In the genomic region with DNA sequence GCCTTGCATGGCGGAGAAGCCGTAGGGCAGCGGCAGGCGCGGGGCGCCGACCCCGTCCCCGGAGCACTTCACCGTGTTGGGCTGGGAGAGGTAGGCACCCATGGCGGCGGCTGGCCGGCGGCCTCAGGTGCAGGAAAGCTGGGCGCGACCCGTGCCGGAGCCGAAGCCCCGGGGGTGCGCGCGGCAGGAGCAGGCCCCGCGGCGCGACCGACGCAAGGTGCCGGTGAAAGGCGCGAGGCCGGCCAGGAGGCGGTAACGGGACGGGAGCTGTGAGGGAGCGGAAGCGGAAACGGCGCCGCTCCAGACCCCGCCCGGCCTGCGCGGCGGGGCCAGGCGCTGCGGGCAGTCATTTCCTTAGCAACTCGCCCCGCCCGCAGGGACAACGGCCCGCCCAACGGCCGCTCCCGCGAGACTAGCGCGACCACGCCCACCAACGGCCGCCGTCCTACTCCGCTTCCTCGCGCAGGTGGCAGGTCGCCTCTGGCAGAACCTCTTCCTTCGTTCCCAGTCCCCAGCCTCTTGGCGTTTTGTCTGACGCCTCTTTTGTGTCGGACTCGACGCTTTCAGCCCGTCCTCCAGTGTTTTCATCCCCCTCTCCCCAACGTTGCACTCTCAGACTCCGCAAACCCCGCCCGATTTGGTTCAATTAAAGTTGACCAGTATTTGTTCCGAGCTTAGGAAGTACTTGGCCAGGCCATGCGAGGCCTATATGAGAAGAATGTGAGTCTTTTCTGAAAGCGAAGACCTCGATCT, we compare ENCODE assay signal across 1 cellular context.
A peak's percentile ranks its signal among the peaks of the same experiment; 100 is the strongest.
TF ChIP-seq lines count a peak whose summit lies in the region.

Gene PPM1G, minus strand, starts transcription at position 271 of the 753 bp plus-strand sequence. Its CDS starts 169 bp downstream, at position 102.

TF ChIP-seq in HepG2, 621 proteins besides CTCF, POLR2A, EP300 and RAD21 (continued from another document and continues in another):
- peak; percentile 93; the same call in 1 of the 2 replicates for TF ChIP-seq MXD3 (CRISPR knock-in tag; IDR thresholded peaks at IDR 0.05)
- TF ChIP-seq HMG20A (CRISPR knock-in tag; IDR thresholded peaks at IDR 0.05; ENCODE audit: borderline replicate concordance) = no peak
- TF ChIP-seq, protein P1, sequence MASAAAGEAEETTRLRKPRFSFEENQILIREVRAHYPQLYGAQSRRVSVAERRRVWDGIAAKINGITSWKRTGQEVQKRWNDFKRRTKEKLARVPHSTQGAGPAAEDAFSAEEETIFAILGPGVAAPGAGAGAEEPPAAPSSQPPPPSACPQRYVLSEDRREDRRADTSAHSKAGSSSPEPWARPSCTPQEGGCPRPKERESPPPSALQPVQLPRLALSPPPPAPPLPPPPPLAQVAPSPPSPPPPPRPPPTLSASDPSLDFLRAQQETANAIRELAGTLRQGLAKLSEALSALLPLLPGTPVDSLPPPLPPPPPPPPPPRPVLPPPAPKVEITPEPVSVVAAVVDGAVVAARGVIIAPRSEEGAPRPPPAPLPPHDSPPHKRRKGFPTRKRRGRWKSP (CRISPR knock-in tag; IDR thresholded peaks at IDR 0.05) = peak; percentile 84
- peak; percentile 92; the same call in 1 of the 2 replicates for TF ChIP-seq ZNF224 (CRISPR knock-in tag; IDR thresholded peaks at IDR 0.05)
- peak; percentile 88; the same call in 1 of the 2 replicates for TF ChIP-seq AKAP8 (CRISPR knock-in tag; IDR thresholded peaks at IDR 0.05)
- TF ChIP-seq ZNF512B (CRISPR knock-in tag; IDR thresholded peaks at IDR 0.05; ENCODE audit: borderline replicate concordance) = no peak
- TF ChIP-seq ONECUT2 (CRISPR knock-in tag; IDR thresholded peaks at IDR 0.05) = no peak
- TF ChIP-seq TSC22D2 (CRISPR knock-in tag; IDR thresholded peaks at IDR 0.05; ENCODE audit: borderline replicate concordance) = peak; percentile 81; the same call in 1 of the 2 replicates
- peak; percentile 99 for TF ChIP-seq ZNF547 (CRISPR knock-in tag; IDR thresholded peaks at IDR 0.05)
- TF ChIP-seq SP140L (CRISPR knock-in tag; IDR thresholded peaks at IDR 0.05; ENCODE audit: borderline replicate concordance) = no peak
- peak; percentile 90 for TF ChIP-seq HNRNPLL (IDR thresholded peaks at IDR 0.05; ENCODE audit: low read depth, low read length, poor library complexity, severe bottlenecking)
- peak; percentile 88; the same call in 1 of the 2 replicates for TF ChIP-seq ZNF225 (CRISPR knock-in tag; IDR thresholded peaks at IDR 0.05)
- no peak for TF ChIP-seq SRSF9 (IDR thresholded peaks at IDR 0.05; ENCODE audit: borderline replicate concordance, insufficient read depth, low read depth, low read length, poor library complexity, severe bottlenecking)
- TF ChIP-seq AFF4 (CRISPR knock-in tag; IDR thresholded peaks at IDR 0.05) = no peak
- TF ChIP-seq EZH2 (conservative IDR thresholded peaks at IDR 0.05; ENCODE audit: low read depth, low read length) = no peak
- peak; percentile 96 for TF ChIP-seq ZFX (CRISPR knock-in tag; IDR thresholded peaks at IDR 0.05; ENCODE audit: low read depth)
- TF ChIP-seq ZNF572 (CRISPR knock-in tag; IDR thresholded peaks at IDR 0.05) = no peak
- TF ChIP-seq NR2F6 (IDR thresholded peaks at IDR 0.05) = no peak
- TF ChIP-seq NR2F6 (CRISPR knock-in tag; IDR thresholded peaks at IDR 0.05) = no peak; the same call in 1 of the 2 replicates
- TF ChIP-seq GLMP (CRISPR knock-in tag; IDR thresholded peaks at IDR 0.05; ENCODE audit: borderline replicate concordance) = no peak
- TF ChIP-seq NFRKB (IDR thresholded peaks at IDR 0.05) = no peak
- TF ChIP-seq NR0B2 (CRISPR knock-in tag; IDR thresholded peaks at IDR 0.05) = peak; percentile 97
- peak; percentile 81; the same call in 1 of the 2 replicates for TF ChIP-seq ZNF816 (CRISPR knock-in tag; IDR thresholded peaks at IDR 0.05; ENCODE audit: borderline replicate concordance)
- TF ChIP-seq, protein P2, sequence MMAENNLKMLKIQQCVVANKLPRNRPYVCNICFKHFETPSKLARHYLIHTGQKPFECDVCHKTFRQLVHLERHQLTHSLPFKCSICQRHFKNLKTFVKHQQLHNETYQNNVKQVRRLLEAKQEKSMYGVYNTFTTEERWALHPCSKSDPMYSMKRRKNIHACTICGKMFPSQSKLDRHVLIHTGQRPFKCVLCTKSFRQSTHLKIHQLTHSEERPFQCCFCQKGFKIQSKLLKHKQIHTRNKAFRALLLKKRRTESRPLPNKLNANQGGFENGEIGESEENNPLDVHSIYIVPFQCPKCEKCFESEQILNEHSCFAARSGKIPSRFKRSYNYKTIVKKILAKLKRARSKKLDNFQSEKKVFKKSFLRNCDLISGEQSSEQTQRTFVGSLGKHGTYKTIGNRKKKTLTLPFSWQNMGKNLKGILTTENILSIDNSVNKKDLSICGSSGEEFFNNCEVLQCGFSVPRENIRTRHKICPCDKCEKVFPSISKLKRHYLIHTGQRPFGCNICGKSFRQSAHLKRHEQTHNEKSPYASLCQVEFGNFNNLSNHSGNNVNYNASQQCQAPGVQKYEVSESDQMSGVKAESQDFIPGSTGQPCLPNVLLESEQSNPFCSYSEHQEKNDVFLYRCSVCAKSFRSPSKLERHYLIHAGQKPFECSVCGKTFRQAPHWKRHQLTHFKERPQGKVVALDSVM (CRISPR knock-in tag; IDR thresholded peaks at IDR 0.05) = peak; percentile 77
- TF ChIP-seq KLF11 (CRISPR knock-in tag; IDR thresholded peaks at IDR 0.05) = peak; percentile 76
- TF ChIP-seq ZNF232 (CRISPR knock-in tag; IDR thresholded peaks at IDR 0.05; ENCODE audit: borderline replicate concordance) = peak; percentile 51; the same call in 1 of the 2 replicates
- TF ChIP-seq RFX1 (IDR thresholded peaks at IDR 0.05) = peak; percentile 80
- TF ChIP-seq DMAP1 (CRISPR knock-in tag; IDR thresholded peaks at IDR 0.05) = peak; percentile 90
- no peak for TF ChIP-seq ZNF619 (CRISPR knock-in tag; IDR thresholded peaks at IDR 0.05)
- TF ChIP-seq HDAC2 (CRISPR knock-in tag; IDR thresholded peaks at IDR 0.05) = peak; percentile 57; the same call in 1 of the 2 replicates
- TF ChIP-seq, protein P3, sequence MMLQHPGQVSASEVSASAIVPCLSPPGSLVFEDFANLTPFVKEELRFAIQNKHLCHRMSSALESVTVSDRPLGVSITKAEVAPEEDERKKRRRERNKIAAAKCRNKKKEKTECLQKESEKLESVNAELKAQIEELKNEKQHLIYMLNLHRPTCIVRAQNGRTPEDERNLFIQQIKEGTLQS (CRISPR knock-in tag; IDR thresholded peaks at IDR 0.05) = 0 out of 2 replicates have a peak, but pooled peaks have one; percentile 33
- no peak; the same call in 1 of the 2 replicates for TF ChIP-seq MED13 (CRISPR knock-in tag; IDR thresholded peaks at IDR 0.05)
- no peak for TF ChIP-seq RAD51 (IDR thresholded peaks at IDR 0.05; ENCODE audit: borderline replicate concordance)
- peak; percentile 88 for TF ChIP-seq DR1 (CRISPR knock-in tag; IDR thresholded peaks at IDR 0.05)
- peak; percentile 84; the same call in 1 of the 2 replicates for TF ChIP-seq ZNF614 (CRISPR knock-in tag; IDR thresholded peaks at IDR 0.05; ENCODE audit: borderline replicate concordance)
- peak; percentile 56 for TF ChIP-seq RFX5 (IDR thresholded peaks at IDR 0.05; ENCODE audit: low read depth, low read length)
- TF ChIP-seq, protein P4, sequence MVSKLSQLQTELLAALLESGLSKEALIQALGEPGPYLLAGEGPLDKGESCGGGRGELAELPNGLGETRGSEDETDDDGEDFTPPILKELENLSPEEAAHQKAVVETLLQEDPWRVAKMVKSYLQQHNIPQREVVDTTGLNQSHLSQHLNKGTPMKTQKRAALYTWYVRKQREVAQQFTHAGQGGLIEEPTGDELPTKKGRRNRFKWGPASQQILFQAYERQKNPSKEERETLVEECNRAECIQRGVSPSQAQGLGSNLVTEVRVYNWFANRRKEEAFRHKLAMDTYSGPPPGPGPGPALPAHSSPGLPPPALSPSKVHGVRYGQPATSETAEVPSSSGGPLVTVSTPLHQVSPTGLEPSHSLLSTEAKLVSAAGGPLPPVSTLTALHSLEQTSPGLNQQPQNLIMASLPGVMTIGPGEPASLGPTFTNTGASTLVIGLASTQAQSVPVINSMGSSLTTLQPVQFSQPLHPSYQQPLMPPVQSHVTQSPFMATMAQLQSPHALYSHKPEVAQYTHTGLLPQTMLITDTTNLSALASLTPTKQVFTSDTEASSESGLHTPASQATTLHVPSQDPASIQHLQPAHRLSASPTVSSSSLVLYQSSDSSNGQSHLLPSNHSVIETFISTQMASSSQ (IDR thresholded peaks at IDR 0.05; ENCODE audit: low read depth) = no peak
- TF ChIP-seq, protein P4 (CRISPR knock-in tag; IDR thresholded peaks at IDR 0.05; ENCODE audit: borderline replicate concordance) = peak; percentile 74; the same call in 1 of the 2 replicates
- peak; percentile 81; the same call in 1 of the 2 replicates for TF ChIP-seq ZSCAN25 (CRISPR knock-in tag; IDR thresholded peaks at IDR 0.05)
